ENCODE assay signal across 1 cellular context in the genomic region with DNA sequence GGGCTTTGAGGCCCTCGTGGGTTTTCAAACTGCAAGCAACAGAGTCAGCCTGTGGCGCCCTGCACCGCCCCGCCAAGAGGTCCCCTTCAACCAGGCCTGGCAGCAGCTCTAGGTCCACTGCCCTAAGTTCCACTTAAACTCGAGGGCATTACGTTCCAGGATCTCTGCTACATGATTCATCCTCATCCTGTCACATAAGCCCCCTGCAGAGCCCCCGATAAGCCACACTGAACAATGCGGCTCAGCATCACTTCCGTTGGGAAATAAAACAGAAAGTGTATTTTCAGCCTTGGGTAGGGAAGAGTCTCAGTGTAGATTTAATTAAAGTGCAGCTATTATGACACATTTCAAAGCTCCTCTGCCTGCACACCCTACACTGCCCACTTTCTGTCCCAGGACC.
TF ChIP-seq lines count a peak whose summit lies in the region.

No MANE protein-coding gene starts in this region.

TF ChIP-seq in HepG2, 621 proteins besides CTCF, POLR2A, EP300 and RAD21:
- no peak for TF ChIP-seq NFATC3 (CRISPR knock-in tag; IDR thresholded peaks at IDR 0.05)
- TF ChIP-seq HIVEP1 (CRISPR knock-in tag; IDR thresholded peaks at IDR 0.05): no peak
- no peak for TF ChIP-seq ZFX (CRISPR knock-in tag; IDR thresholded peaks at IDR 0.05; ENCODE audit: low read depth)
- no peak for TF ChIP-seq ZNF552 (CRISPR knock-in tag; IDR thresholded peaks at IDR 0.05; ENCODE audit: borderline replicate concordance)
- TF ChIP-seq, protein P1, sequence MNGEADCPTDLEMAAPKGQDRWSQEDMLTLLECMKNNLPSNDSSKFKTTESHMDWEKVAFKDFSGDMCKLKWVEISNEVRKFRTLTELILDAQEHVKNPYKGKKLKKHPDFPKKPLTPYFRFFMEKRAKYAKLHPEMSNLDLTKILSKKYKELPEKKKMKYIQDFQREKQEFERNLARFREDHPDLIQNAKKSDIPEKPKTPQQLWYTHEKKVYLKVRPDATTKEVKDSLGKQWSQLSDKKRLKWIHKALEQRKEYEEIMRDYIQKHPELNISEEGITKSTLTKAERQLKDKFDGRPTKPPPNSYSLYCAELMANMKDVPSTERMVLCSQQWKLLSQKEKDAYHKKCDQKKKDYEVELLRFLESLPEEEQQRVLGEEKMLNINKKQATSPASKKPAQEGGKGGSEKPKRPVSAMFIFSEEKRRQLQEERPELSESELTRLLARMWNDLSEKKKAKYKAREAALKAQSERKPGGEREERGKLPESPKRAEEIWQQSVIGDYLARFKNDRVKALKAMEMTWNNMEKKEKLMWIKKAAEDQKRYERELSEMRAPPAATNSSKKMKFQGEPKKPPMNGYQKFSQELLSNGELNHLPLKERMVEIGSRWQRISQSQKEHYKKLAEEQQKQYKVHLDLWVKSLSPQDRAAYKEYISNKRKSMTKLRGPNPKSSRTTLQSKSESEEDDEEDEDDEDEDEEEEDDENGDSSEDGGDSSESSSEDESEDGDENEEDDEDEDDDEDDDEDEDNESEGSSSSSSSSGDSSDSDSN (CRISPR knock-in tag; IDR thresholded peaks at IDR 0.05): no peak
- TF ChIP-seq SALL1 (CRISPR knock-in tag; IDR thresholded peaks at IDR 0.05): no peak
- no peak for TF ChIP-seq ZSCAN20 (CRISPR knock-in tag; IDR thresholded peaks at IDR 0.05; ENCODE audit: borderline replicate concordance)
- no peak for TF ChIP-seq ZMYM2 (CRISPR knock-in tag; IDR thresholded peaks at IDR 0.05)
- TF ChIP-seq SP140L (CRISPR knock-in tag; IDR thresholded peaks at IDR 0.05; ENCODE audit: borderline replicate concordance): no peak
- no peak for TF ChIP-seq PPARG (CRISPR knock-in tag; conservative IDR thresholded peaks at IDR 0.05)
- no peak for TF ChIP-seq NR2C2 (CRISPR knock-in tag; IDR thresholded peaks at IDR 0.05; ENCODE audit: borderline replicate concordance)
- no peak for TF ChIP-seq CBX5 (CRISPR knock-in tag; IDR thresholded peaks at IDR 0.05; ENCODE audit: borderline replicate concordance)
- TF ChIP-seq, protein P2, sequence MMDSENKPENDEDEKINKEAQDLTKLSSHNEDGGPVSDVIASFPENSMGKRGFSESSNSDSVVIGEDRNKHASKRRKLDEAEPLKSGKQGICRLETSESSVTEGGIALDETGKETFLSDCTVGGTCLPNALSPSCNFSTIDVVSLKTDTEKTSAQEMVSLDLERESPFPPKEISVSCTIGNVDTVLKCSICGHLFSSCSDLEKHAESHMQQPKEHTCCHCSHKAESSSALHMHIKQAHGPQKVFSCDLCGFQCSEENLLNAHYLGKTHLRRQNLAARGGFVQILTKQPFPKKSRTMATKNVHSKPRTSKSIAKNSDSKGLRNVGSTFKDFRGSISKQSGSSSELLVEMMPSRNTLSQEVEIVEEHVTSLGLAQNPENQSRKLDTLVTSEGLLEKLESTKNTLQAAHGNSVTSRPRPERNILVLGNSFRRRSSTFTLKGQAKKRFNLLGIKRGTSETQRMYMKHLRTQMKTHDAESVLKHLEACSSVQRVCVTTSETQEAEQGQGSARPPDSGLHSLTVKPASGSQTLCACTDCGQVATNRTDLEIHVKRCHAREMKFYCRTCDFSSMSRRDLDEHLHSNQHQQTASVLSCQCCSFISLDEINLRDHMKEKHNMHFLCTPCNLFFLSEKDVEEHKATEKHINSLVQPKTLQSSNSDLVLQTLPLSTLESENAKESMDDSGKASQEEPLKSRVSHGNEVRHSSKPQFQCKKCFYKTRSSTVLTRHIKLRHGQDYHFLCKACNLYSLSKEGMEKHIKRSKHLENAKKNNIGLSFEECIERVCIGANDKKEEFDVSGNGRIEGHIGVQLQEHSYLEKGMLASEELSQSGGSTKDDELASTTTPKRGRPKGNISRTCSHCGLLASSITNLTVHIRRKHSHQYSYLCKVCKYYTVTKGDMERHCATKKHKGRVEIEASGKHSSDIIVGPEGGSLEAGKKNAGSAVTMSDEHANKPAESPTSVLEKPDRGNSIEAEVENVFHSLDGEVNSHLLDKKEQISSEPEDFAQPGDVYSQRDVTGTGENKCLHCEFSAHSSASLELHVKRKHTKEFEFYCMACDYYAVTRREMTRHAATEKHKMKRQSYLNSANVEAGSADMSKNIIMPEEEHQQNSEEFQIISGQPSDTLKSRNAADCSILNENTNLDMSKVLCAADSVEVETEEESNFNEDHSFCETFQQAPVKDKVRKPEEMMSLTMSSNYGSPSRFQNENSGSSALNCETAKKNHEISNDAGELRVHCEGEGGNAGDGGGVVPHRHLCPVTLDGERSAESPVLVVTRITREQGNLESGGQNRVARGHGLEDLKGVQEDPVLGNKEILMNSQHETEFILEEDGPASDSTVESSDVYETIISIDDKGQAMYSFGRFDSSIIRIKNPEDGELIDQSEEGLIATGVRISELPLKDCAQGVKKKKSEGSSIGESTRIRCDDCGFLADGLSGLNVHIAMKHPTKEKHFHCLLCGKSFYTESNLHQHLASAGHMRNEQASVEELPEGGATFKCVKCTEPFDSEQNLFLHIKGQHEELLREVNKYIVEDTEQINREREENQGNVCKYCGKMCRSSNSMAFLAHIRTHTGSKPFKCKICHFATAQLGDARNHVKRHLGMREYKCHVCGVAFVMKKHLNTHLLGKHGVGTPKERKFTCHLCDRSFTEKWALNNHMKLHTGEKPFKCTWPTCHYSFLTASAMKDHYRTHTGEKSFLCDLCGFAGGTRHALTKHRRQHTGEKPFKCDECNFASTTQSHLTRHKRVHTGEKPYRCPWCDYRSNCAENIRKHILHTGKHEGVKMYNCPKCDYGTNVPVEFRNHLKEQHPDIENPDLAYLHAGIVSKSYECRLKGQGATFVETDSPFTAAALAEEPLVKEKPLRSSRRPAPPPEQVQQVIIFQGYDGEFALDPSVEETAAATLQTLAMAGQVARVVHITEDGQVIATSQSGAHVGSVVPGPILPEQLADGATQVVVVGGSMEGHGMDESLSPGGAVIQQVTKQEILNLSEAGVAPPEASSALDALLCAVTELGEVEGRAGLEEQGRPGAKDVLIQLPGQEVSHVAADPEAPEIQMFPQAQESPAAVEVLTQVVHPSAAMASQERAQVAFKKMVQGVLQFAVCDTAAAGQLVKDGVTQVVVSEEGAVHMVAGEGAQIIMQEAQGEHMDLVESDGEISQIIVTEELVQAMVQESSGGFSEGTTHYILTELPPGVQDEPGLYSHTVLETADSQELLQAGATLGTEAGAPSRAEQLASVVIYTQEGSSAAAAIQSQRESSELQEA (CRISPR knock-in tag; IDR thresholded peaks at IDR 0.05; ENCODE audit: not compliant biosample characterization): no peak
- TF ChIP-seq ZFP62 (CRISPR knock-in tag; IDR thresholded peaks at IDR 0.05): no peak
- TF ChIP-seq TOPORS (CRISPR knock-in tag; IDR thresholded peaks at IDR 0.05): no peak
- TF ChIP-seq ZNF207 (IDR thresholded peaks at IDR 0.05; ENCODE audit: borderline replicate concordance): no peak
- TF ChIP-seq, protein P3, sequence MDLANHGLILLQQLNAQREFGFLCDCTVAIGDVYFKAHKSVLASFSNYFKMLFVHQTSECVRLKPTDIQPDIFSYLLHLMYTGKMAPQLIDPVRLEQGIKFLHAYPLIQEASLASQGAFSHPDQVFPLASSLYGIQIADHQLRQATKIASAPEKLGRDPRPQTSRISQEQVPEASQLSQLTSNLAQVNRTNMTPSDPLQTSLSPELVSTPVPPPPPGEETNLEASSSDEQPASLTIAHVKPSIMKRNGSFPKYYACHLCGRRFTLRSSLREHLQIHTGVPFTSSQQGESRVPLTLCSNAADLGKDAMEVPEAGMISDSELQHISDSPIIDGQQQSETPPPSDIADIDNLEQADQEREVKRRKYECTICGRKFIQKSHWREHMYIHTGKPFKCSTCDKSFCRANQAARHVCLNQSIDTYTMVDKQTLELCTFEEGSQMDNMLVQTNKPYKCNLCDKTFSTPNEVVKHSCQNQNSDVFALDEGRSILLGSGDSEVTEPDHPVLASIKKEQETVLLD (CRISPR knock-in tag; IDR thresholded peaks at IDR 0.05; ENCODE audit: low read depth): no peak
